ENCODE assay signal across 12 cellular contexts in the genomic region with DNA sequence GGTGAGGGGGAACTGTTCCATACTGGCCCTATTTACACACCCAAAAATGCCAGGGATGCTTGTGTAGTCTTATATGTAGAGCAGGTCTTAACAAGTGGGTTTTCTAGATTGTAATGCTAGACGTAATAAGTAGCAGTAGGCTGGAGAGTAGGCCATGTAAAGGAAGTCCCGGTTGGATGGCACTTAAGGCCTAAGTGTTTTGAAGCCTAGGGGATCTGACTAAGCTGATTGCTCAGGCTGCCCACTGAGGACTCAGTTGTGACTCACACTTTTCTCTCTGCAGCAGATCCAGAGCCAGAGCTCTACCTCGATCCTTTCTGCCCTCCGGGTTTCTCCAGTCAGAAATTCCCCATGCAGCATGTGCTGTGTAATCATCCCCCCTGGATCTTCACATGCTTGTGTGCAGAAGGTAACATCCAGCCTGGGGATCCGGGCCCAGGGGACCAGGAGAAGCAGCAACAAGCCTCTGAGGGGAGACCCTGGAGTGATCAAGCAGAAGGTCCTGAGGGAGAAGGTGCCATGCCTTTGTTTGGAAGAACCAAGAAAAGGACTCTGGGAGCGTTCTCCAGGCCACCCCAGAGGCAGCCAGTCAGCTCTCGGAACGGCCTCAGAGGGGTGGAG. TPM values are rescaled to one million over a fixed set of nuclear protein-coding genes. Genes with fewer than 3 reads are reported as not detected.
DNase-seq lines count a peak whose midpoint lies in the region; ATAC-seq and TF ChIP-seq lines count a peak whose summit lies in the region.
"Had no signal": no experiment of that assay in that cellular context is flagged by ENCODE, and none has a peak within 500 bp of the region (broad histone marks: within the 10 kb centered on the region; RNA-seq: fewer than 3 reads in every experiment).

No MANE protein-coding gene starts in this region.

- no peak overlapping the region for H3K4me2 ChIP-seq in osteoblast (ENCODE audit: insufficient read depth, low read length)

- in situ Hi-C loops in Panc1 (cut with HindIII; ENCODE audit: low pct_unique_long_range_greater_than_20kb, low sequenced_read_pairs), result no loop called here

- no peak overlapping the region for H3K4me3 ChIP-seq in Panc1 (ENCODE audit: low read depth in 2 of 2, low read length in 2 of 2)
- H3K4me3 ChIP-seq in epithelial cell of esophagus (ENCODE audit: low read length), result no peak overlapping the region
- H3K4me3 ChIP-seq in osteoblast (ENCODE audit: insufficient read depth, low read length), result no peak overlapping the region
- H3K4me3 ChIP-seq: GM12878, SJCRH30 had no signal

- H3K27ac ChIP-seq in Panc1 (ENCODE audit: low read length) (no peak overlapping the region), osteoblast (ENCODE audit: low read depth, low read length) (peak overlapping the region; percentile 46)
- H3K27ac ChIP-seq: SJCRH30 had no signal

- POLR2A ChIA-PET in Panc1 (lab: Charles Lee), result no interaction called here

- no peaks in the 10 kb centered on the region for H3K4me1 ChIP-seq in Panc1 (ENCODE audit: control insufficient read depth, insufficient read depth, low read length)
- H3K4me1 ChIP-seq in osteoblast (ENCODE audit: insufficient read depth, low read length), result peaks cover 10% of the 10 kb centered on the region
- H3K4me1 ChIP-seq: SJCRH30 had no signal

- peaks cover 3% of the 10 kb centered on the region for H4K20me1 ChIP-seq in osteoblast (ENCODE audit: insufficient read depth, low read length)

- peak; percentile 87 for DNase-seq in EH (ENCODE audit: low read depth)
- no peak for DNase-seq in Panc1 (ENCODE audit: low read depth, low spot score)
- peak; percentile 100 for DNase-seq in epithelial cell of esophagus (ENCODE audit: low read depth)
- DNase-seq in osteoblast (ENCODE audit: insufficient read length, low spot score, missing footprints), result peak; percentile 87
- no peak for DNase-seq in COLO668 (lab: John Stamatoyannopoulos, UW; ENCODE audit: unreplicated experiment)
- no peak for DNase-seq in GM19240 (ENCODE audit: insufficient read length, low spot score)
- DNase-seq: NCI-H69, retina, SJCRH30 had no signal

- TF ChIP-seq CTCF in Panc1 (IDR thresholded peaks at IDR 0.05), result no peak
- no peak for TF ChIP-seq CTCF in epithelial cell of esophagus (IDR thresholded peaks at IDR 0.05; ENCODE audit: insufficient read depth, low read depth, low read length, missing control alignments)
- TF ChIP-seq CTCF in osteoblast (IDR thresholded peaks at IDR 0.05; ENCODE audit: extremely low read depth, low read depth, low read length), result no peak

- intact Hi-C loops in Panc1 (cut with micrococcal nuclease; ENCODE audit: unreplicated experiment), result no loop called here

- no peaks in the 10 kb centered on the region for H3K27me3 ChIP-seq in Panc1 (ENCODE audit: control insufficient read depth, insufficient read depth, low read length)
- H3K27me3 ChIP-seq in osteoblast (ENCODE audit: insufficient read depth, low read length), result no peaks in the 10 kb centered on the region
- H3K27me3 ChIP-seq: SJCRH30 had no signal

- H2AFZ ChIP-seq in osteoblast (ENCODE audit: low read length), result no peak overlapping the region

- H3K79me2 ChIP-seq in osteoblast (ENCODE audit: insufficient read depth, low read length), result no peaks in the 10 kb centered on the region

- H3K36me3 ChIP-seq in Panc1 (ENCODE audit: control insufficient read depth, insufficient read depth, low read length) (no peaks in the 10 kb centered on the region; the same call in 1 of the 2 replicates), osteoblast (ENCODE audit: insufficient read depth, low read length) (peaks cover 33% of the 10 kb centered on the region)

- ATAC-seq in Panc1 (peak; percentile 90), HG02970 (IDR thresholded peaks at IDR 0.05; ENCODE audit: low FRiP score, unreplicated experiment) (no peak), GM19324 (IDR thresholded peaks at IDR 0.05; ENCODE audit: low FRiP score, unreplicated experiment) (no peak)
- ATAC-seq: GM12878 had no signal

- CTCF ChIA-PET in Panc1 (lab: Charles Lee), result no interaction called here

- no TSS peak for BruUV-seq in Panc1 (replicated peaks; lab: Mats Ljungman, UMichigan)

- H3K9me3 ChIP-seq in Panc1 (ENCODE audit: control insufficient read depth, insufficient read depth, low read depth, low read length), result no peaks in the 10 kb centered on the region
- H3K9me3 ChIP-seq in osteoblast (ENCODE audit: low read depth, low read length), result no peaks in the 10 kb centered on the region
- H3K9me3 ChIP-seq: SJCRH30 had no signal

RNA-seq across cellular contexts. Expression of gene ZNF133, which starts 26.6 kb away (rescaled TPM):
- total RNA-seq in Panc1 (2021; ENCODE audit: unreplicated experiment), result 8.2 TPM
- polyA plus RNA-seq in Panc1 (2012; ENCODE audit: insufficient read length), result 10.7 TPM
- total RNA-seq in osteoblast, result 18.0 and 19.5 TPM in 2 replicates

Comparison
In these comparisons a context has a peak if more than half of its experiments do, and no peak if none do; other contexts are left out.
1. DNase-seq: peak in EH (single experiment), epithelial cell of esophagus (single experiment) and osteoblast (single experiment); none in Panc1 (single experiment), COLO668 (single experiment) and GM19240 (single experiment).